In genomic region chr2:212295571-212295970, GRCh38 we compare ENCODE assay signal across 34 cellular contexts.
"Had no signal": no experiment of that assay in that cellular context is flagged by ENCODE, and none has a peak within 500 bp of the region (broad histone marks: within the 10 kb centered on the region; RNA-seq: fewer than 3 reads in every experiment).

No MANE protein-coding gene starts in this region.

- FAIRE-seq: TTC549 had no signal

- H3K4me1 ChIP-seq: ascending aorta, breast epithelium had no signal

- H3K4me3 ChIP-seq: ascending aorta, breast epithelium had no signal

- DNase-seq: activated CD4-positive, alpha-beta memory T cell treated with anti-CD3 and anti-CD28 coated beads, Interleukin-2, amount 10 ng/mL, durations not matched to agents 7 days and 5 days; activated CD4-positive, alpha-beta T cell treated with anti-CD3 and anti-CD28 coated beads for 1 hour; activated CD4-positive, alpha-beta T cell treated with anti-CD3 and anti-CD28 coated beads for 36 hours; activated CD4-positive, alpha-beta T cell treated with anti-CD3 and anti-CD28 coated beads for 48 hours; activated CD4-positive, alpha-beta T cell treated with anti-CD3 and anti-CD28 coated beads, Interleukin-2, amount 10 ng/mL, durations not matched to agents 7 days and 5 days; activated CD4-positive, alpha-beta T cell treated with anti-CD3 and anti-CD28 coated beads, Interleukin-2, amount 50 U/mL, for 48 hours; activated CD4-positive, CD25-positive, alpha-beta regulatory T cell; activated CD8-positive, alpha-beta memory T cell treated with anti-CD3 and anti-CD28 coated beads for 24 hours; activated CD8-positive, alpha-beta memory T cell treated with anti-CD3 and anti-CD28 coated beads, Interleukin-2, amount 10 ng/mL, durations not matched to agents 7 days and 5 days; activated CD8-positive, alpha-beta memory T cell treated with anti-CD3 and anti-CD28 coated beads, Interleukin-2, amount 50 U/mL, for 48 hours; activated CD8-positive, alpha-beta T cell treated with anti-CD3 and anti-CD28 coated beads, Interleukin-2, amount 10 ng/mL, durations not matched to agents 7 days and 5 days; activated effector memory CD4-positive, alpha-beta T cell treated with Interleukin-2 at 50 U/mL for 16 hours; activated gamma-delta T cell; activated naive CD4-positive, alpha-beta T cell treated with anti-CD3 and anti-CD28 coated beads, Interleukin-2, amount 10 ng/mL, durations not matched to agents 7 days and 5 days; activated naive CD4-positive, alpha-beta T cell treated with Interleukin-2 at 50 U/mL for 16 hours; activated naive CD8-positive, alpha-beta T cell treated with anti-CD3 and anti-CD28 coated beads, Interleukin-2, amount 10 ng/mL, durations not matched to agents 7 days and 5 days; activated naive CD8-positive, alpha-beta T cell treated with anti-CD3 and anti-CD28 coated beads, Interleukin-2, amount 50 U/mL, for 24 hours; activated T-cell treated with anti-CD3 and anti-CD28 coated beads, Interleukin-2, amount 50 U/mL, for 24 hours; activated T-cell treated with anti-CD3 and anti-CD28 coated beads, Interleukin-2, amount 50 U/mL, for 48 hours; anterior cingulate cortex; brain microvascular endothelial cell; central memory CD4-positive, alpha-beta T cell; T-helper 1 cell; T-helper 2 cell; T-helper 9 cell had no signal

- H3K27ac Mint-ChIP-seq: activated CD4-positive, alpha-beta memory T cell treated with anti-CD3 and anti-CD28 coated beads, Interleukin-2, amount 10 ng/mL, durations not matched to agents 7 days and 5 days; activated CD4-positive, alpha-beta T cell treated with anti-CD3 and anti-CD28 coated beads for 36 hours; activated CD4-positive, alpha-beta T cell treated with anti-CD3 and anti-CD28 coated beads, Interleukin-2, amount 10 ng/mL, durations not matched to agents 7 days and 5 days; activated CD8-positive, alpha-beta memory T cell treated with anti-CD3 and anti-CD28 coated beads, Interleukin-2, amount 10 ng/mL, durations not matched to agents 7 days and 5 days; activated CD8-positive, alpha-beta T cell treated with anti-CD3 and anti-CD28 coated beads, Interleukin-2, amount 10 ng/mL, durations not matched to agents 7 days and 5 days; activated naive CD4-positive, alpha-beta T cell treated with anti-CD3 and anti-CD28 coated beads, Interleukin-2, amount 10 ng/mL, durations not matched to agents 7 days and 5 days; activated naive CD4-positive, alpha-beta T cell treated with anti-CD3 and anti-CD28 coated beads, Interleukin-2, amount 50 U/mL, for 24 hours; activated naive CD8-positive, alpha-beta T cell; activated naive CD8-positive, alpha-beta T cell treated with anti-CD3 and anti-CD28 coated beads, Interleukin-2, amount 10 ng/mL, durations not matched to agents 7 days and 5 days; activated naive CD8-positive, alpha-beta T cell treated with anti-CD3 and anti-CD28 coated beads, Interleukin-2, amount 50 U/mL, for 24 hours; activated T-cell treated with anti-CD3 and anti-CD28 coated beads, Interleukin-2, amount 50 U/mL, for 24 hours; activated T-helper 2 cell treated with anti-CD3 and anti-CD28 coated beads, Interferon-gamma antibody, Interleukin-2, Interleukin-4, amounts not matched to agents 10 μg/mL and 5 μg/mL and 100 μg/mL, durations not matched to agents 14 hours and 24 hours and 36 hours; T-helper 1 cell treated with Interleukin-12 subunit alpha and Interleukin-12 subunit beta and Interleukin-4 antibody, amounts not matched to agents 30 μg/mL and 1 μg/mL, for 36 hours; T-helper 2 cell treated with Interferon-gamma antibody and Interleukin-4, amounts not matched to agents 5 μg/mL and 100 μg/mL, for 36 hours had no signal

- H3K4me3 Mint-ChIP-seq: activated CD4-positive, alpha-beta memory T cell treated with anti-CD3 and anti-CD28 coated beads, Interleukin-2, amount 10 ng/mL, durations not matched to agents 7 days and 5 days; activated CD4-positive, alpha-beta T cell treated with anti-CD3 and anti-CD28 coated beads for 36 hours; activated CD4-positive, alpha-beta T cell treated with anti-CD3 and anti-CD28 coated beads, Interleukin-2, amount 10 ng/mL, durations not matched to agents 7 days and 5 days; activated CD8-positive, alpha-beta memory T cell treated with anti-CD3 and anti-CD28 coated beads, Interleukin-2, amount 10 ng/mL, durations not matched to agents 7 days and 5 days; activated CD8-positive, alpha-beta T cell treated with anti-CD3 and anti-CD28 coated beads, Interleukin-2, amount 10 ng/mL, durations not matched to agents 7 days and 5 days; activated naive CD4-positive, alpha-beta T cell treated with anti-CD3 and anti-CD28 coated beads, Interleukin-2, amount 10 ng/mL, durations not matched to agents 7 days and 5 days; activated naive CD4-positive, alpha-beta T cell treated with anti-CD3 and anti-CD28 coated beads, Interleukin-2, amount 50 U/mL, for 24 hours; activated naive CD8-positive, alpha-beta T cell; activated naive CD8-positive, alpha-beta T cell treated with anti-CD3 and anti-CD28 coated beads, Interleukin-2, amount 10 ng/mL, durations not matched to agents 7 days and 5 days; activated naive CD8-positive, alpha-beta T cell treated with anti-CD3 and anti-CD28 coated beads, Interleukin-2, amount 50 U/mL, for 24 hours; activated T-cell treated with anti-CD3 and anti-CD28 coated beads, Interleukin-2, amount 50 U/mL, for 24 hours; T-helper 1 cell treated with Interleukin-12 subunit alpha and Interleukin-12 subunit beta and Interleukin-4 antibody, amounts not matched to agents 30 μg/mL and 1 μg/mL, for 36 hours; T-helper 2 cell treated with Interferon-gamma antibody and Interleukin-4, amounts not matched to agents 5 μg/mL and 100 μg/mL, for 36 hours had no signal

- H3K9me3 Mint-ChIP-seq: activated CD4-positive, alpha-beta memory T cell treated with anti-CD3 and anti-CD28 coated beads, Interleukin-2, amount 10 ng/mL, durations not matched to agents 7 days and 5 days; activated CD4-positive, alpha-beta T cell treated with anti-CD3 and anti-CD28 coated beads, Interleukin-2, amount 10 ng/mL, durations not matched to agents 7 days and 5 days; activated naive CD4-positive, alpha-beta T cell treated with anti-CD3 and anti-CD28 coated beads, Interleukin-2, amount 10 ng/mL, durations not matched to agents 7 days and 5 days; activated naive CD4-positive, alpha-beta T cell treated with anti-CD3 and anti-CD28 coated beads, Interleukin-2, amount 50 U/mL, for 24 hours; activated naive CD8-positive, alpha-beta T cell treated with anti-CD3 and anti-CD28 coated beads, Interleukin-2, amount 10 ng/mL, durations not matched to agents 7 days and 5 days; activated naive CD8-positive, alpha-beta T cell treated with anti-CD3 and anti-CD28 coated beads, Interleukin-2, amount 50 U/mL, for 24 hours; activated T-cell treated with anti-CD3 and anti-CD28 coated beads, Interleukin-2, amount 50 U/mL, for 24 hours; activated T-helper 2 cell treated with anti-CD3 and anti-CD28 coated beads, Interferon-gamma antibody, Interleukin-2, Interleukin-4, amounts not matched to agents 10 μg/mL and 5 μg/mL and 100 μg/mL, durations not matched to agents 14 hours and 24 hours and 36 hours; T-helper 1 cell treated with Interleukin-12 subunit alpha and Interleukin-12 subunit beta and Interleukin-4 antibody, amounts not matched to agents 30 μg/mL and 1 μg/mL, for 36 hours; T-helper 2 cell treated with Interferon-gamma antibody and Interleukin-4, amounts not matched to agents 5 μg/mL and 100 μg/mL, for 36 hours had no signal

- H3K27me3 ChIP-seq: ascending aorta, brain microvascular endothelial cell, breast epithelium had no signal

- H3K27me3 Mint-ChIP-seq: activated CD4-positive, alpha-beta memory T cell treated with anti-CD3 and anti-CD28 coated beads, Interleukin-2, amount 10 ng/mL, durations not matched to agents 7 days and 5 days; activated CD4-positive, alpha-beta T cell treated with anti-CD3 and anti-CD28 coated beads for 36 hours; activated CD4-positive, alpha-beta T cell treated with anti-CD3 and anti-CD28 coated beads, Interleukin-2, amount 10 ng/mL, durations not matched to agents 7 days and 5 days; activated CD8-positive, alpha-beta memory T cell treated with anti-CD3 and anti-CD28 coated beads, Interleukin-2, amount 10 ng/mL, durations not matched to agents 7 days and 5 days; activated naive CD4-positive, alpha-beta T cell treated with anti-CD3 and anti-CD28 coated beads, Interleukin-2, amount 10 ng/mL, durations not matched to agents 7 days and 5 days; activated naive CD4-positive, alpha-beta T cell treated with anti-CD3 and anti-CD28 coated beads, Interleukin-2, amount 50 U/mL, for 24 hours; activated naive CD8-positive, alpha-beta T cell; activated naive CD8-positive, alpha-beta T cell treated with anti-CD3 and anti-CD28 coated beads, Interleukin-2, amount 10 ng/mL, durations not matched to agents 7 days and 5 days; activated naive CD8-positive, alpha-beta T cell treated with anti-CD3 and anti-CD28 coated beads, Interleukin-2, amount 50 U/mL, for 24 hours; activated T-cell treated with anti-CD3 and anti-CD28 coated beads, Interleukin-2, amount 50 U/mL, for 24 hours had no signal

- H3K36me3 Mint-ChIP-seq: activated CD8-positive, alpha-beta memory T cell treated with anti-CD3 and anti-CD28 coated beads, Interleukin-2, amount 10 ng/mL, durations not matched to agents 7 days and 5 days; activated naive CD4-positive, alpha-beta T cell treated with anti-CD3 and anti-CD28 coated beads, Interleukin-2, amount 10 ng/mL, durations not matched to agents 7 days and 5 days; activated naive CD4-positive, alpha-beta T cell treated with anti-CD3 and anti-CD28 coated beads, Interleukin-2, amount 50 U/mL, for 24 hours; activated naive CD8-positive, alpha-beta T cell; activated naive CD8-positive, alpha-beta T cell treated with anti-CD3 and anti-CD28 coated beads, Interleukin-2, amount 10 ng/mL, durations not matched to agents 7 days and 5 days had no signal

- H3K4me1 Mint-ChIP-seq: activated CD4-positive, alpha-beta memory T cell treated with anti-CD3 and anti-CD28 coated beads, Interleukin-2, amount 10 ng/mL, durations not matched to agents 7 days and 5 days; activated CD4-positive, alpha-beta T cell treated with anti-CD3 and anti-CD28 coated beads for 36 hours; activated CD4-positive, alpha-beta T cell treated with anti-CD3 and anti-CD28 coated beads, Interleukin-2, amount 10 ng/mL, durations not matched to agents 7 days and 5 days; activated CD8-positive, alpha-beta memory T cell treated with anti-CD3 and anti-CD28 coated beads, Interleukin-2, amount 10 ng/mL, durations not matched to agents 7 days and 5 days; activated naive CD4-positive, alpha-beta T cell treated with anti-CD3 and anti-CD28 coated beads, Interleukin-2, amount 10 ng/mL, durations not matched to agents 7 days and 5 days; activated naive CD4-positive, alpha-beta T cell treated with anti-CD3 and anti-CD28 coated beads, Interleukin-2, amount 50 U/mL, for 24 hours; activated naive CD8-positive, alpha-beta T cell treated with anti-CD3 and anti-CD28 coated beads, Interleukin-2, amount 10 ng/mL, durations not matched to agents 7 days and 5 days; activated naive CD8-positive, alpha-beta T cell treated with anti-CD3 and anti-CD28 coated beads, Interleukin-2, amount 50 U/mL, for 24 hours had no signal

- H3K9me3 ChIP-seq: ascending aorta, breast epithelium had no signal

- H3K27ac ChIP-seq: ascending aorta, brain microvascular endothelial cell, breast epithelium had no signal

- H3K36me3 ChIP-seq: ascending aorta, brain microvascular endothelial cell, breast epithelium had no signal

- ATAC-seq: activated CD4-positive, alpha-beta T cell treated with anti-CD3 and anti-CD28 coated beads for 36 hours; activated CD4-positive, CD25-positive, alpha-beta regulatory T cell treated with anti-CD3 and anti-CD28 coated beads, Interleukin-2, amount 50 U/mL, for 24 hours; activated CD8-positive, alpha-beta memory T cell treated with anti-CD3 and anti-CD28 coated beads, Interleukin-2, amount 10 ng/mL, durations not matched to agents 7 days and 5 days; activated CD8-positive, alpha-beta T cell treated with anti-CD3 and anti-CD28 coated beads, Interleukin-2, amount 10 ng/mL, durations not matched to agents 7 days and 5 days; activated naive CD8-positive, alpha-beta T cell treated with anti-CD3 and anti-CD28 coated beads, Interleukin-2, amount 50 U/mL, for 24 hours had no signal
